In the genomic region with DNA sequence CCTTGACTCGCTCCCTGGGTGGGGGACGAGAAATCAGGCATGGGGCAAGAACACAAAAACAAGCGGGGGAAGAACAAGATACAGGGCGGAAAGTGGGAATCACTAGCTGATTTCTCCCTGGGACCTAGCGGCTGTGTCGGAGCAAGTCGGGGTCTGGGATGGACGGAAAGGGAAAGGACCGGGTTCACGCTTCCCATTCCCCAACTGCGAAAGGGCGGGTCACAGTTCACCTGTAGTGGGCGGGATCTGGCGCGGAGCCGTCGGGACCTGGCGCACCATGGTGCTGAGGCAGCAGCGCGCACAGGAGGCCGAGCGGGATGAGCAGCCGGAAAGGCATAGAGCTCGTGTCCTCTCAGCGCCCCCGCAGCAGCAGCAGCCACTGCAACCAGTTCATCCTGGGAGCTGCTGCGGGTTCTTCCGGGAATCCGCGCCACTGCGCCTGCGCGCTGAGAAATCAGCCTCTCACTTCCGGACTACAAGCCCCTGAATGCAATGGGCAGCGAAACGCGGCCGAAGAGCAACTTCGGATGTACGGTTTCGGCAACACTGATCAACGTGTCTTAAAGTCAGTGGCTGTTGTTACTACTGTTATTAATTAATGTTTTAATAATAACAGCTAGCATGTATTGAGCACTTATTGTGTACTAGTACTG, we compare ENCODE assay signal across 8 cellular contexts. TPM values are rescaled to one million over a fixed set of nuclear protein-coding genes. Genes with fewer than 3 reads are reported as not detected.
DNase-seq lines count a peak whose midpoint lies in the region; ATAC-seq lines count a peak whose summit lies in the region.

A gene with protein sequence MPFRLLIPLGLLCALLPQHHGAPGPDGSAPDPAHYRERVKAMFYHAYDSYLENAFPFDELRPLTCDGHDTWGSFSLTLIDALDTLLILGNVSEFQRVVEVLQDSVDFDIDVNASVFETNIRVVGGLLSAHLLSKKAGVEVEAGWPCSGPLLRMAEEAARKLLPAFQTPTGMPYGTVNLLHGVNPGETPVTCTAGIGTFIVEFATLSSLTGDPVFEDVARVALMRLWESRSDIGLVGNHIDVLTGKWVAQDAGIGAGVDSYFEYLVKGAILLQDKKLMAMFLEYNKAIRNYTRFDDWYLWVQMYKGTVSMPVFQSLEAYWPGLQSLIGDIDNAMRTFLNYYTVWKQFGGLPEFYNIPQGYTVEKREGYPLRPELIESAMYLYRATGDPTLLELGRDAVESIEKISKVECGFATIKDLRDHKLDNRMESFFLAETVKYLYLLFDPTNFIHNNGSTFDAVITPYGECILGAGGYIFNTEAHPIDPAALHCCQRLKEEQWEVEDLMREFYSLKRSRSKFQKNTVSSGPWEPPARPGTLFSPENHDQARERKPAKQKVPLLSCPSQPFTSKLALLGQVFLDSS (minus strand): TSS at position 415 of the 653 bp plus-strand sequence. CDS start 78 bp downstream, at position 337.

- DNase-seq in AG08396 (ENCODE audit: low spot score) (peak; percentile 96), NCI-H460 (ENCODE audit: extremely low read depth, low read depth) (peak; percentile 95), islet precursor cell (peak; percentile 99)
- peak; percentile 85 to 86 for DNase-seq in central memory CD8-positive, alpha-beta T cell (ENCODE audit: low spot score in 2 of 2)
- peak; percentile 92 for DNase-seq in stimulated activated CD4-positive, alpha-beta T cell treated with anti-CD3 and anti-CD28 coated beads, Interleukin-12 subunit alpha, Interleukin-12 subunit beta, amount 100 ng/mL, for 4 hours

- H3K4me1 Mint-ChIP-seq in central memory CD8-positive, alpha-beta T cell, result peaks cover 31% of the 10 kb centered on the region

- H3K27me3 Mint-ChIP-seq in central memory CD8-positive, alpha-beta T cell, result no peaks in the 10 kb centered on the region

- H3K9me3 Mint-ChIP-seq in central memory CD8-positive, alpha-beta T cell, result no peaks in the 10 kb centered on the region

- H3K27ac Mint-ChIP-seq in central memory CD8-positive, alpha-beta T cell (ENCODE audit: low read depth), result peak within 1 kb of the TSS; percentile 94

- ATAC-seq in GM19035 (IDR thresholded peaks at IDR 0.05; ENCODE audit: unreplicated experiment) (peak; percentile 83), HG03378 (IDR thresholded peaks at IDR 0.05; ENCODE audit: unreplicated experiment) (peak; percentile 65)
- ATAC-seq in activated CD4-positive, CD25-positive, alpha-beta regulatory T cell treated with anti-CD3 and anti-CD28 coated beads, Interleukin-2, amount 50 U/mL, for 24 hours, result peak; percentile 90 to 91
- peak; percentile 90 for ATAC-seq in central memory CD8-positive, alpha-beta T cell (replicated peaks; ENCODE audit: extremely low read depth, poor library complexity, severe bottlenecking)

- H3K36me3 Mint-ChIP-seq in central memory CD8-positive, alpha-beta T cell (ENCODE audit: insufficient read depth), result peaks cover 21% of the 10 kb centered on the region

- peak within 1 kb of the TSS; percentile 95 for H3K4me3 Mint-ChIP-seq in central memory CD8-positive, alpha-beta T cell

RNA-seq across cellular contexts. Expression of the gene that starts here (rescaled TPM):
- 73.5 and 75.4 TPM in 2 replicates for total RNA-seq in NCI-H460 (2014; rRNA removed; shearing (Covaris generic))
- 74.3 and 81.9 TPM in 2 replicates for polyA plus RNA-seq in NCI-H460 (2014; cell fraction: nucleus; rRNA removed)

Comparison
In these comparisons a context has a peak if more than half of its experiments do, and no peak if none do; other contexts are left out.
1. Peak in every context shown above with its lines: DNase-seq and ATAC-seq.